Comparison of ENCODE assay signal across 26 cellular contexts in genomic region chr19:13707901-13708300, GRCh38. TPM values are rescaled to one million over a fixed set of nuclear protein-coding genes. Genes with fewer than 3 reads are reported as not detected.
A peak's percentile ranks its signal among the peaks of the same experiment; 100 is the strongest.
DNase-seq lines count a peak whose midpoint lies in the region; ATAC-seq and TF ChIP-seq lines count a peak whose summit lies in the region.
"Had no signal": no experiment of that assay in that cellular context is flagged by ENCODE, and none has a peak within 500 bp of the region (broad histone marks: within the 10 kb centered on the region; RNA-seq: fewer than 3 reads in every experiment).

No MANE protein-coding gene starts in this region.

- H3K18ac ChIP-seq in mesenchymal stem cell (ENCODE audit: low read depth in 1 of 2, low read length in 2 of 2) = no peak overlapping the region

- H2BK5ac ChIP-seq in mesenchymal stem cell (ENCODE audit: low read depth, low read length, poor library complexity, severe bottlenecking) = no peak overlapping the region

- no peak overlapping the region for H2BK120ac ChIP-seq in mesenchymal stem cell (ENCODE audit: low read depth, low read length)

- no peak overlapping the region for H2BK12ac ChIP-seq in mesenchymal stem cell (ENCODE audit: low read length in 2 of 2)

- no peak overlapping the region for H3K4me3 Mint-ChIP-seq in osteocyte (ENCODE audit: unreplicated experiment)
- H3K4me3 Mint-ChIP-seq: activated CD4-positive, alpha-beta T cell treated with anti-CD3 and anti-CD28 coated beads, Interleukin-2, amount 10 ng/mL, durations not matched to agents 24 days and 14 days; activated T-cell treated with anti-CD3 and anti-CD28 coated beads, Interleukin-2, amount 50 U/mL, for 72 hours; HFFc6; neural crest cell; T-helper 1 cell treated with Interleukin-12 subunit alpha and Interleukin-12 subunit beta and Interleukin-4 antibody, amounts not matched to agents 30 μg/mL and 1 μg/mL, for 36 hours had no signal

- H3K23ac ChIP-seq in mesenchymal stem cell (ENCODE audit: low read length in 2 of 2) = no peak overlapping the region

- TF ChIP-seq CTCF in RWPE1 (conservative IDR thresholded peaks at IDR 0.05; ENCODE audit: low read depth) = no peak
- no peak for TF ChIP-seq CTCF in osteocyte (IDR thresholded peaks at IDR 0.05)
- TF ChIP-seq CTCF in vagina (IDR thresholded peaks at IDR 0.05) = no peak

- no peak overlapping the region for H3K4ac ChIP-seq in mesenchymal stem cell (ENCODE audit: low read depth in 1 of 2, low read length in 2 of 2)

- no peak overlapping the region for H4K91ac ChIP-seq in mesenchymal stem cell (ENCODE audit: low read length)

- no peaks in the 10 kb centered on the region for H3K27me3 ChIP-seq in mesenchymal stem cell (ENCODE audit: control insufficient read depth in 1 of 2, insufficient read depth in 1 of 2, low read length in 2 of 2)
- no peaks in the 10 kb centered on the region for H3K27me3 ChIP-seq in vagina
- H3K27me3 ChIP-seq: breast epithelium, esophagus muscularis mucosa had no signal

- H3K4me1 Mint-ChIP-seq in osteocyte (ENCODE audit: unreplicated experiment) = no peaks in the 10 kb centered on the region
- H3K4me1 Mint-ChIP-seq: activated CD4-positive, alpha-beta T cell treated with anti-CD3 and anti-CD28 coated beads, Interleukin-2, amount 10 ng/mL, durations not matched to agents 24 days and 14 days; neural crest cell had no signal

- peaks cover 8% of the 10 kb centered on the region for H3K9me3 ChIP-seq in mesenchymal stem cell (ENCODE audit: control insufficient read depth, low read length)
- H3K9me3 ChIP-seq in vagina = no peaks in the 10 kb centered on the region
- H3K9me3 ChIP-seq: adrenal gland, prostate gland had no signal

- H2AFZ ChIP-seq in mesenchymal stem cell (ENCODE audit: low read depth, low read length) = no peak overlapping the region

- DNase-seq in H4 (ENCODE audit: low spot score) (peak; percentile 68), RWPE1 (ENCODE audit: low spot score) (no peak), fibroblast of gingiva (ENCODE audit: low read depth) (peak; percentile 23), mesenchymal stem cell (no peak), osteocyte (ENCODE audit: extremely low spot score, unreplicated experiment) (no peak), vagina (ENCODE audit: extremely low spot score in 2 of 2) (no peak)
- DNase-seq: activated CD4-positive, alpha-beta T cell treated with anti-CD3 and anti-CD28 coated beads, Interleukin-2, amount 10 ng/mL, durations not matched to agents 24 days and 14 days; activated naive CD4-positive, alpha-beta T cell treated with Interleukin-2 at 50 U/mL for 16 hours; activated T-cell treated with anti-CD3 and anti-CD28 coated beads, Interleukin-2, amount 50 U/mL, for 72 hours; adrenal gland; Calu3; glutamatergic neuron; HFFc6; NCI-H1417 treated with DMSO at 0.1 percent for 48 hours; NCI-H2081 treated with DMSO at 0.1 percent for 48 hours; NCI-H345; stimulated activated CD4-positive, alpha-beta T cell treated with anti-CD3 and anti-CD28 coated beads, Interleukin-1b, Interleukin-23, amount 100 ng/mL, for 48 hours had no signal

- no peaks in the 10 kb centered on the region for H3K79me1 ChIP-seq in mesenchymal stem cell (replicated peaks; ENCODE audit: low read length, poor library complexity, severe bottlenecking)

- no peak overlapping the region for H4K8ac ChIP-seq in mesenchymal stem cell (ENCODE audit: low read length)

- H3K27me3 Mint-ChIP-seq in osteocyte (ENCODE audit: unreplicated experiment) = peaks cover 10% of the 10 kb centered on the region
- H3K27me3 Mint-ChIP-seq: activated CD4-positive, alpha-beta T cell treated with anti-CD3 and anti-CD28 coated beads, Interleukin-2, amount 10 ng/mL, durations not matched to agents 24 days and 14 days had no signal

- no peaks in the 10 kb centered on the region for H3K4me1 ChIP-seq in mesenchymal stem cell (ENCODE audit: control insufficient read depth, insufficient read depth, low read depth, low read length)
- H3K4me1 ChIP-seq in vagina = no peaks in the 10 kb centered on the region
- H3K4me1 ChIP-seq: breast epithelium, prostate gland had no signal

- H3K36me3 Mint-ChIP-seq in osteocyte (ENCODE audit: unreplicated experiment) = no peaks in the 10 kb centered on the region

- no peak overlapping the region for H3K14ac ChIP-seq in mesenchymal stem cell (ENCODE audit: low read length in 2 of 2)

- TF ChIP-seq POLR2A in vagina (IDR thresholded peaks at IDR 0.05) (no peak), GM18505 (IDR thresholded peaks at IDR 0.05; ENCODE audit: borderline replicate concordance, extremely low read depth, insufficient read depth, insufficient read length) (no peak)

- POLR2A ChIA-PET in RWPE1 (lab: Yijun Ruan, JAX; ENCODE audit: low non-redundant PET) = no interaction called here

- H3K9me3 Mint-ChIP-seq in osteocyte (ENCODE audit: unreplicated experiment) = no peaks in the 10 kb centered on the region
- H3K9me3 Mint-ChIP-seq: activated CD4-positive, alpha-beta T cell treated with anti-CD3 and anti-CD28 coated beads, Interleukin-2, amount 10 ng/mL, durations not matched to agents 24 days and 14 days; T-helper 1 cell treated with Interleukin-12 subunit alpha and Interleukin-12 subunit beta and Interleukin-4 antibody, amounts not matched to agents 30 μg/mL and 1 μg/mL, for 36 hours had no signal

- no peak overlapping the region for H2BK15ac ChIP-seq in mesenchymal stem cell (ENCODE audit: low read depth, poor library complexity, severe bottlenecking)

- CTCF ChIA-PET in RWPE1 (lab: Yijun Ruan, JAX) = interaction anchor here (0.7 kb wide), 1 partner anchor 86 kb away, joined by 3 read pairs; no protein-coding TSS in a partner anchor

- H3K36me3 ChIP-seq in mesenchymal stem cell (ENCODE audit: control insufficient read depth in 1 of 2, insufficient read depth in 2 of 2, low read depth in 1 of 2, low read length in 2 of 2) (no peaks in the 10 kb centered on the region), vagina (no peaks in the 10 kb centered on the region)
- H3K36me3 ChIP-seq: adrenal gland, breast epithelium, esophagus muscularis mucosa, prostate gland had no signal

- no peak overlapping the region for H2AK5ac ChIP-seq in mesenchymal stem cell (ENCODE audit: low read length, severe bottlenecking)

- H3K4me3 ChIP-seq in mesenchymal stem cell (ENCODE audit: insufficient read depth in 1 of 2, low read depth in 1 of 2, low read length in 2 of 2) (no peak overlapping the region), vagina (no peak overlapping the region)
- H3K4me3 ChIP-seq: adrenal gland, breast epithelium, coronary artery, esophagus muscularis mucosa, prostate gland had no signal

- intact Hi-C loops in vagina (cut with DNase I) = no loop called here

- no peak overlapping the region for H3K27ac Mint-ChIP-seq in osteocyte (ENCODE audit: unreplicated experiment)
- H3K27ac Mint-ChIP-seq: activated CD4-positive, alpha-beta T cell treated with anti-CD3 and anti-CD28 coated beads, Interleukin-2, amount 10 ng/mL, durations not matched to agents 24 days and 14 days; activated T-cell treated with anti-CD3 and anti-CD28 coated beads, Interleukin-2, amount 50 U/mL, for 72 hours; HFFc6; T-helper 1 cell treated with Interleukin-12 subunit alpha and Interleukin-12 subunit beta and Interleukin-4 antibody, amounts not matched to agents 30 μg/mL and 1 μg/mL, for 36 hours had no signal

- 76% methylated on average over 4 of the region's 4 CpGs for WGBS in mesenchymal stem cell

- no peak for ATAC-seq in GM18505 (IDR thresholded peaks at IDR 0.05; ENCODE audit: unreplicated experiment)
- ATAC-seq: activated T-cell treated with anti-CD3 and anti-CD28 coated beads, Interleukin-2, amount 50 U/mL, for 72 hours had no signal

- no peak overlapping the region for H3K4me2 ChIP-seq in mesenchymal stem cell (ENCODE audit: low read length, poor library complexity, severe bottlenecking)

- H3K9ac ChIP-seq in mesenchymal stem cell (ENCODE audit: low read length) = peak overlapping the region; percentile 57

- H3K27ac ChIP-seq in RWPE1 = peak overlapping the region; percentile 72; the same call in 1 of the 2 replicates
- no peak overlapping the region for H3K27ac ChIP-seq in mesenchymal stem cell (ENCODE audit: low read length, poor library complexity, severe bottlenecking)
- no peak overlapping the region for H3K27ac ChIP-seq in vagina
- H3K27ac ChIP-seq: adrenal gland, breast epithelium, C4-2B, coronary artery, prostate gland, VCaP had no signal

RNA-seq across cellular contexts. Expression of gene MRI1, which starts 56.4 kb away (rescaled TPM):
- total RNA-seq in H4 (2014; rRNA removed; shearing (Covaris generic)) = 19.8 and 31.9 TPM in 2 replicates
- 26.1 TPM for polyA plus RNA-seq in mesenchymal stem cell (2013, experiment 1 of 2)
- 24.1 TPM for polyA plus RNA-seq in mesenchymal stem cell (2013, experiment 2 of 2)
- 18.6 and 22.5 TPM in 2 replicates for total RNA-seq in osteocyte
- 69.0 TPM for total RNA-seq in vagina

Comparison
In these comparisons a context has a peak if more than half of its experiments do, and no peak if none do; other contexts are left out.
1. DNase-seq: peak in H4 (single experiment) and fibroblast of gingiva (single experiment); none in RWPE1 (single experiment), mesenchymal stem cell (single experiment), osteocyte (single experiment) and vagina (0 of 2).